In the genomic region with DNA sequence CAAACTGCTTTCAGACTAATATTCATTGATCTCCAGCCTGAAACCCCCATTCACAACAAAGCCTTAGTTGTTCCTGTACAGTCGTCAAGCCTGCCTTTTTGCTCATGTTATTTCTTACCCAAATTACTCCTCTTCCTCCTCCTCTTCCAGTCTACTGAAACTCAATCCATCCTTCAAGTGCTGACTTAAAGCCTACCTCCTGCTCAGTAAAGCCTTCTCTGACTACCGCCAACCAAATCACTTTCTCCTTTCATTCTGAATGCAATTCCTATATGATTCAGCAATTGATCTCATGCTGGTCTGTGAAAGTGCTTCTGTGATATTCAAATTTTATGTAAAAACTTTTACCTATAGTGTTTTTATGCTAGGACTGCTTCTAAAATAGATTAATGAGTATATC, we compare ENCODE assay signal across 1 cellular context.
TF ChIP-seq lines count a peak whose summit lies in the region.

No MANE protein-coding gene starts in this region.

TF ChIP-seq in WTC11, 78 proteins besides CTCF, POLR2A, EP300 and RAD21 (continued from another document):
- TF ChIP-seq AFF4 (CRISPR knock-in tag; IDR thresholded peaks at IDR 0.05; ENCODE audit: borderline replicate concordance): no peak
- TF ChIP-seq JUN (CRISPR knock-in tag; IDR thresholded peaks at IDR 0.05): no peak
- no peak for TF ChIP-seq SOX15 (CRISPR knock-in tag; IDR thresholded peaks at IDR 0.05)
- TF ChIP-seq HMGA2 (CRISPR knock-in tag; IDR thresholded peaks at IDR 0.05): no peak
- TF ChIP-seq ZMAT4 (CRISPR knock-in tag; IDR thresholded peaks at IDR 0.05): no peak
- no peak for TF ChIP-seq NR2C2 (CRISPR knock-in tag; IDR thresholded peaks at IDR 0.05)
